Comparison of ENCODE assay signal across 9 cellular contexts in genomic region chr18:75478996-75479870, GRCh38. TPM values are rescaled to one million over a fixed set of nuclear protein-coding genes. Genes with fewer than 3 reads are reported as not detected.
A peak's percentile ranks its signal among the peaks of the same experiment; 100 is the strongest.
DNase-seq lines count a peak whose midpoint lies in the region; ATAC-seq and TF ChIP-seq lines count a peak whose summit lies in the region.
"Had no signal": no experiment of that assay in that cellular context is flagged by ENCODE, and none has a peak within 500 bp of the region (broad histone marks: within the 10 kb centered on the region; RNA-seq: fewer than 3 reads in every experiment).

No MANE protein-coding gene starts in this region.

- intact Hi-C loops in stomach (cut with DNase I; ENCODE audit: low total_unique reads), result no loop called here

- H3K4me3 ChIP-seq in Jurkat, Clone E6-1 (ENCODE audit: low read length), result no peak overlapping the region
- H3K4me3 ChIP-seq in lung (no peak overlapping the region), stomach (no peak overlapping the region)

- peaks cover 5% of the 10 kb centered on the region in 2 donors for H3K9me3 ChIP-seq in lung (ENCODE audit: control insufficient read depth in 2 of 2, insufficient read depth in 1 of 2, low read length in 1 of 2)
- H3K9me3 ChIP-seq in stomach, result peaks cover 0 to 20% (median 9%) of the 10 kb centered on the region in 4 donors

- 71 to 72% methylated on average over 8 of the region's 8 CpGs for WGBS in lung, 2 donors
- WGBS in stomach, 5 donors, result 62 to 66% (median 64%) methylated on average over 8 of the region's 8 CpGs

- TF ChIP-seq CTCF in lung (IDR thresholded peaks at IDR 0.05; ENCODE audit: control extremely low read depth, extremely low read depth) (peak; percentile 59), stomach (IDR thresholded peaks at IDR 0.05) (peak in 3 of 7 experiments; percentile 34 to 58 (median 53))

- peak; percentile 86 for DNase-seq in COR-L47 (lab: John Stamatoyannopoulos, UW)
- DNase-seq in Jurkat, Clone E6-1 (ENCODE audit: low read depth, low spot score), result peak; percentile 36
- DNase-seq in OCI-M1 (lab: John Stamatoyannopoulos, UW), result peak; percentile 53
- DNase-seq in dermis microvascular lymphatic vessel endothelial cell (ENCODE audit: low read depth in 2 of 2), result peak; percentile 64 to 68
- DNase-seq in lung (ENCODE audit: low spot score), result no peak
- DNase-seq in stomach, result no peak
- DNase-seq in activated CD4-positive, alpha-beta T cell treated with anti-CD3 and anti-CD28 coated beads, Interleukin-2, amount 50 U/mL, for 48 hours, result no peak

- H3K36me3 ChIP-seq in lung (ENCODE audit: control insufficient read depth in 2 of 2, insufficient read depth in 2 of 2, low read length in 2 of 2) (no peaks in the 10 kb centered on the region), stomach (no peaks in the 10 kb centered on the region)

- H3K27me3 ChIP-seq in lung (ENCODE audit: control insufficient read depth, insufficient read depth) (no peaks in the 10 kb centered on the region), stomach (no peaks in the 10 kb centered on the region)

- no peak for TF ChIP-seq POLR2A in stomach (IDR thresholded peaks at IDR 0.05)

- peak; percentile 78 for ATAC-seq in GM19463 (IDR thresholded peaks at IDR 0.05; ENCODE audit: unreplicated experiment)
- ATAC-seq in lung (ENCODE audit: insufficient read depth, low FRiP score), result no peak

- no peak for TF ChIP-seq EP300 in stomach (IDR thresholded peaks at IDR 0.05)

- H3K27ac ChIP-seq in lung (ENCODE audit: low read depth in 1 of 2, low read length in 1 of 2) (no peak overlapping the region), stomach (no peak overlapping the region)

- H3K4me1 ChIP-seq in lung (ENCODE audit: control insufficient read depth in 2 of 2, insufficient read depth in 2 of 2, low read length in 2 of 2) (no peaks in the 10 kb centered on the region), stomach (no peaks in the 10 kb centered on the region)

RNA-seq across cellular contexts. Expression of gene SMIM21, which starts 51.7 kb away (rescaled TPM):
- polyA plus RNA-seq in Jurkat, Clone E6-1 (2012; ENCODE audit: insufficient read depth, insufficient read length), result not detected
- not detected in 2 replicates for total RNA-seq in dermis microvascular lymphatic vessel endothelial cell
- not detected for total RNA-seq in lung
- polyA plus RNA-seq in lung, result not detected
- total RNA-seq in stomach, result not detected
- not detected for polyA plus RNA-seq in stomach
- total RNA-seq: mononuclear cell had no signal

Comparison
In these comparisons a context has a peak if more than half of its experiments do, and no peak if none do; other contexts are left out.
1. DNase-seq: peak in COR-L47 (single experiment), Jurkat, Clone E6-1 (single experiment), OCI-M1 (single experiment) and dermis microvascular lymphatic vessel endothelial cell (2 of 2); none in lung (single experiment), stomach (single experiment) and activated CD4-positive, alpha-beta T cell treated with anti-CD3 and anti-CD28 coated beads, Interleukin-2, amount 50 U/mL, for 48 hours (0 of 2).